In the genomic region with DNA sequence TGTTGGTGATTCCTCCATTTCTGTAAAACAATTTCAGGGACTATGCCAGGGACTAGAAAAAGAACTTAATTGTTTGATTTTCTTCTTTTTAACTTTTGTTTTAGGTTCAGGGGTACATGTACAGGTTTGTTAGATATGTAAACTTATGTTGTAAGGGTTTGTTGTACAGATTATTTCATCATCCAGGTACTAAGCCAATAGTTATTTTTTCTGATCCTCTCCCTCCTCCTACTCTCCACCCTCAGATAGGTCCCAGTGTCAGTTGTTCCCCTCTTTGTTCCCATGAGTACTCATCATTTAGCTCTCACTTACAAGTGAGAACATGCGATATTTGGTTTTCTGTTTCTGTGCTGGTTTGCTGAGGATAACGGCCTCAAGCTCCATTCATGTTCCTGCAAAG, we compare ENCODE assay signal across 31 cellular contexts.
"Had no signal": no experiment of that assay in that cellular context is flagged by ENCODE, and none has a peak within 500 bp of the region (broad histone marks: within the 10 kb centered on the region; RNA-seq: fewer than 3 reads in every experiment).

No MANE protein-coding gene starts in this region.

- H3K27ac ChIP-seq: body of pancreas, cardiac muscle cell, colonic mucosa, esophagus squamous epithelium, gastroesophageal sphincter, heart right ventricle, WERI-Rb-1 had no signal

- H3K4me3 Mint-ChIP-seq: activated B cell treated with CpG ODN at 0.5 μM for 24 hours; activated CD8-positive, alpha-beta T cell treated with anti-CD3 and anti-CD28 coated beads for 36 hours; activated naive CD8-positive, alpha-beta T cell; activated T-cell treated with anti-CD3 and anti-CD28 coated beads, Interleukin-2, amount 50 U/mL, for 4 hours; activated T-helper 17 cell treated with anti-CD3 and anti-CD28 coated beads, Interleukin-2, amount 50 U/mL, for 72 hours; T-helper 17 cell; T-helper 2 cell treated with Interferon-gamma antibody and Interleukin-4, amounts not matched to agents 5 μg/mL and 100 μg/mL, for 36 hours had no signal

- H3K27me3 ChIP-seq: body of pancreas, cardiac muscle cell, colonic mucosa, esophagus squamous epithelium, gastroesophageal sphincter, heart right ventricle had no signal

- H3K4me1 ChIP-seq: body of pancreas, colonic mucosa, gastroesophageal sphincter had no signal

- H3K4me3 ChIP-seq: body of pancreas, cardiac muscle cell, colonic mucosa, esophagus squamous epithelium, gastroesophageal sphincter, heart right ventricle had no signal

- DNase-seq: activated B cell treated with CpG ODN at 0.5 μM for 24 hours; activated CD4-positive, alpha-beta T cell treated with anti-CD3 and anti-CD28 coated beads for 48 hours; activated CD4-positive, alpha-beta T cell treated with anti-CD3 and anti-CD28 coated beads, Interleukin-2, amount 50 U/mL, for 1 hour; activated CD4-positive, alpha-beta T cell treated with anti-CD3 and anti-CD28 coated beads, Interleukin-2, amount 50 U/mL, for 48 hours; activated CD8-positive, alpha-beta memory T cell treated with anti-CD3 and anti-CD28 coated beads for 24 hours; activated CD8-positive, alpha-beta T cell treated with anti-CD3 and anti-CD28 coated beads for 36 hours; activated effector memory CD4-positive, alpha-beta T cell treated with Interleukin-2 at 50 U/mL for 16 hours; activated gamma-delta T cell treated with Interleukin-2 at 50 U/mL for 16 hours; activated naive CD4-positive, alpha-beta T cell treated with anti-CD3 and anti-CD28 coated beads, Interleukin-2, amount 50 U/mL, for 16 hours; activated naive CD4-positive, alpha-beta T cell treated with Interleukin-2 at 50 U/mL for 16 hours; activated T-cell treated with anti-CD3 and anti-CD28 coated beads, Interleukin-2, amount 50 U/mL, for 4 hours; amniotic stem cell; anterior cingulate cortex; body of pancreas; central memory CD4-positive, alpha-beta T cell; cerebellar nuclear complex; colonic mucosa; effector CD8-positive, alpha-beta T cell; esophagus squamous epithelium; heart right ventricle; T-helper 1 cell; T-helper 17 cell; T1000; WERI-Rb-1 had no signal

- H3K4me1 Mint-ChIP-seq: activated B cell treated with CpG ODN at 0.5 μM for 24 hours; activated T-helper 17 cell treated with anti-CD3 and anti-CD28 coated beads, Interleukin-2, amount 50 U/mL, for 72 hours; T-helper 17 cell had no signal

- ATAC-seq: activated CD4-positive, CD25-positive, alpha-beta regulatory T cell treated with anti-CD3 and anti-CD28 coated beads, Interleukin-2, amount 50 U/mL, for 24 hours; activated CD8-positive, alpha-beta T cell treated with anti-CD3 and anti-CD28 coated beads for 36 hours; activated T-cell treated with anti-CD3 and anti-CD28 coated beads, Interleukin-2, amount 50 U/mL, for 4 hours; activated T-helper 17 cell treated with anti-CD3 and anti-CD28 coated beads, Interleukin-2, amount 50 U/mL, for 72 hours; body of pancreas; gastroesophageal sphincter; heart right ventricle; T-helper 17 cell had no signal

- H3K9me3 Mint-ChIP-seq: activated CD8-positive, alpha-beta T cell treated with anti-CD3 and anti-CD28 coated beads for 36 hours; activated T-cell treated with anti-CD3 and anti-CD28 coated beads, Interleukin-2, amount 50 U/mL, for 4 hours; T-helper 2 cell treated with Interferon-gamma antibody and Interleukin-4, amounts not matched to agents 5 μg/mL and 100 μg/mL, for 36 hours had no signal

- H3K9me3 ChIP-seq: body of pancreas, colonic mucosa, esophagus squamous epithelium, gastroesophageal sphincter had no signal

- FAIRE-seq: endometrium had no signal

- H3K27ac Mint-ChIP-seq: activated B cell treated with CpG ODN at 0.5 μM for 24 hours; activated CD8-positive, alpha-beta T cell treated with anti-CD3 and anti-CD28 coated beads for 36 hours; activated naive CD8-positive, alpha-beta T cell; activated T-helper 17 cell treated with anti-CD3 and anti-CD28 coated beads, Interleukin-2, amount 50 U/mL, for 72 hours; T-helper 17 cell; T-helper 2 cell treated with Interferon-gamma antibody and Interleukin-4, amounts not matched to agents 5 μg/mL and 100 μg/mL, for 36 hours had no signal

- H3K36me3 ChIP-seq: cardiac muscle cell, colonic mucosa, esophagus squamous epithelium, gastroesophageal sphincter, heart right ventricle, WERI-Rb-1 had no signal
